Comparison of ENCODE assay signal across 1 cellular context in genomic region chr14:68945585-68946289, GRCh38.
TF ChIP-seq lines count a peak whose summit lies in the region.

No MANE protein-coding gene starts in this region.

TF ChIP-seq in HepG2, 621 proteins besides CTCF, POLR2A, EP300 and RAD21 (continued from another document and continues in another):
- TF ChIP-seq NPAS2 (CRISPR knock-in tag; IDR thresholded peaks at IDR 0.05; ENCODE audit: borderline replicate concordance), result no peak
- no peak for TF ChIP-seq BRF2 (CRISPR knock-in tag; IDR thresholded peaks at IDR 0.05)
- no peak for TF ChIP-seq ZNF329 (CRISPR knock-in tag; IDR thresholded peaks at IDR 0.05; ENCODE audit: low read depth)
- 0 out of 2 replicates have a peak, but pooled peaks have one; percentile 24 for TF ChIP-seq ZNF501 (CRISPR knock-in tag; IDR thresholded peaks at IDR 0.05)
- no peak for TF ChIP-seq NFE2 (CRISPR knock-in tag; IDR thresholded peaks at IDR 0.05)
- peak; percentile 35; the same call in 1 of the 2 replicates for TF ChIP-seq ZFX (CRISPR knock-in tag; IDR thresholded peaks at IDR 0.05; ENCODE audit: low read depth)
- TF ChIP-seq FOXA1 (IDR thresholded peaks at IDR 0.05), result no peak
- no peak for TF ChIP-seq FOXA1 (CRISPR knock-in tag; IDR thresholded peaks at IDR 0.05)
- TF ChIP-seq SAP130 (CRISPR knock-in tag; IDR thresholded peaks at IDR 0.05; ENCODE audit: low read depth), result peak; percentile 51
- no peak for TF ChIP-seq CCAR2 (optimal IDR thresholded peaks at IDR 0.05; ENCODE audit: low read depth, low read length)
- TF ChIP-seq TRIM22 (IDR thresholded peaks at IDR 0.05), result no peak
- TF ChIP-seq ZNF616 (CRISPR knock-in tag; IDR thresholded peaks at IDR 0.05; ENCODE audit: low read depth), result no peak
- TF ChIP-seq KDM5B (CRISPR knock-in tag; IDR thresholded peaks at IDR 0.05; ENCODE audit: borderline replicate concordance), result no peak
- TF ChIP-seq FOXO1 (CRISPR knock-in tag; IDR thresholded peaks at IDR 0.05), result no peak
- TF ChIP-seq ZNF746 (CRISPR knock-in tag; IDR thresholded peaks at IDR 0.05), result no peak
- peak; percentile 65 for TF ChIP-seq GATAD2A (CRISPR knock-in tag; IDR thresholded peaks at IDR 0.05)
- no peak for TF ChIP-seq ZNF772 (CRISPR knock-in tag; IDR thresholded peaks at IDR 0.05)
- no peak for TF ChIP-seq MTF1 (CRISPR knock-in tag; IDR thresholded peaks at IDR 0.05)
- TF ChIP-seq ZBTB40 (IDR thresholded peaks at IDR 0.05), result no peak
- TF ChIP-seq ZBTB40 (CRISPR knock-in tag; IDR thresholded peaks at IDR 0.05), result no peak
- no peak for TF ChIP-seq ZNF251 (CRISPR knock-in tag; IDR thresholded peaks at IDR 0.05)
- TF ChIP-seq ZSCAN30 (CRISPR knock-in tag; IDR thresholded peaks at IDR 0.05), result no peak
- no peak for TF ChIP-seq TARDBP (CRISPR knock-in tag; IDR thresholded peaks at IDR 0.05)
- TF ChIP-seq NCOR1 (IDR thresholded peaks at IDR 0.05; ENCODE audit: borderline replicate concordance, low read length), result 0 out of 2 replicates have a peak, but pooled peaks have one; percentile 22
- TF ChIP-seq ERF (CRISPR knock-in tag; IDR thresholded peaks at IDR 0.05), result no peak
- TF ChIP-seq NFATC3 (CRISPR knock-in tag; IDR thresholded peaks at IDR 0.05), result no peak
- no peak for TF ChIP-seq CBX2 (IDR thresholded peaks at IDR 0.05; ENCODE audit: low read depth, low read length)
- TF ChIP-seq CBX2 (CRISPR knock-in tag; IDR thresholded peaks at IDR 0.05; ENCODE audit: low read depth), result no peak
- TF ChIP-seq ZNF354B (CRISPR knock-in tag; IDR thresholded peaks at IDR 0.05), result no peak
- TF ChIP-seq MIXL1 (CRISPR knock-in tag; IDR thresholded peaks at IDR 0.05), result no peak
- TF ChIP-seq AFF4 (CRISPR knock-in tag; IDR thresholded peaks at IDR 0.05), result no peak
- TF ChIP-seq NFRKB (IDR thresholded peaks at IDR 0.05), result no peak
- no peak for TF ChIP-seq ZKSCAN8 (CRISPR knock-in tag; IDR thresholded peaks at IDR 0.05; ENCODE audit: borderline replicate concordance)
- no peak for TF ChIP-seq ZMYM4 (CRISPR knock-in tag; IDR thresholded peaks at IDR 0.05)
- TF ChIP-seq ZNF382 (CRISPR knock-in tag; IDR thresholded peaks at IDR 0.05; ENCODE audit: borderline replicate concordance), result no peak
- no peak for TF ChIP-seq CREB1 (IDR thresholded peaks at IDR 0.05)
- TF ChIP-seq CREB1 (CRISPR knock-in tag; IDR thresholded peaks at IDR 0.05), result no peak
- TF ChIP-seq ZNF747 (CRISPR knock-in tag; IDR thresholded peaks at IDR 0.05; ENCODE audit: borderline replicate concordance), result no peak
- TF ChIP-seq MYNN (CRISPR knock-in tag; IDR thresholded peaks at IDR 0.05; ENCODE audit: low read depth), result no peak
- TF ChIP-seq MTA1 (CRISPR knock-in tag; IDR thresholded peaks at IDR 0.05; ENCODE audit: borderline replicate concordance), result 0 out of 2 replicates have a peak, but pooled peaks have one; percentile 38
- no peak for TF ChIP-seq BRD4 (CRISPR knock-in tag; IDR thresholded peaks at IDR 0.05)
- TF ChIP-seq ZNF672 (CRISPR knock-in tag; IDR thresholded peaks at IDR 0.05), result no peak
- TF ChIP-seq TRAFD1 (CRISPR knock-in tag; IDR thresholded peaks at IDR 0.05; ENCODE audit: borderline replicate concordance), result no peak
- peak; percentile 65; the same call in 1 of the 2 replicates for TF ChIP-seq SALL1 (CRISPR knock-in tag; IDR thresholded peaks at IDR 0.05)
- TF ChIP-seq POLR2G (IDR thresholded peaks at IDR 0.05; ENCODE audit: low read depth, low read length), result 0 out of 2 replicates have a peak, but pooled peaks have one; percentile 30
- TF ChIP-seq CC2D1A (CRISPR knock-in tag; IDR thresholded peaks at IDR 0.05), result no peak
- TF ChIP-seq ZNF614 (CRISPR knock-in tag; IDR thresholded peaks at IDR 0.05; ENCODE audit: borderline replicate concordance), result peak; percentile 75; the same call in 1 of the 2 replicates
- TF ChIP-seq TAF15 (IDR thresholded peaks at IDR 0.05; ENCODE audit: low read depth, low read length, poor library complexity, severe bottlenecking), result no peak
- no peak for TF ChIP-seq NONO (IDR thresholded peaks at IDR 0.05)
- no peak; the same call in 1 of the 2 replicates for TF ChIP-seq NONO (CRISPR knock-in tag; conservative IDR thresholded peaks at IDR 0.05)
- TF ChIP-seq ZNF639 (CRISPR knock-in tag; conservative IDR thresholded peaks at IDR 0.05), result no peak
- no peak for TF ChIP-seq ZNF704 (CRISPR knock-in tag; IDR thresholded peaks at IDR 0.05; ENCODE audit: borderline replicate concordance)
- TF ChIP-seq ZNF274 (CRISPR knock-in tag; IDR thresholded peaks at IDR 0.05), result no peak
- no peak for TF ChIP-seq MED8 (CRISPR knock-in tag; IDR thresholded peaks at IDR 0.05; ENCODE audit: insufficient replicate concordance)
- TF ChIP-seq NFE2L1 (CRISPR knock-in tag; IDR thresholded peaks at IDR 0.05; ENCODE audit: borderline replicate concordance), result no peak
